1 cellular context compared by ENCODE assay signal in genomic region chr14:92507174-92507768, GRCh38.
TF ChIP-seq lines count a peak whose summit lies in the region.

No MANE protein-coding gene starts in this region.

TF ChIP-seq in HCT116, 20 proteins besides CTCF, POLR2A, EP300 and RAD21 (continued from another document):
- no peak for TF ChIP-seq JUND (IDR thresholded peaks at IDR 0.05)
- no peak for TF ChIP-seq CEBPB (IDR thresholded peaks at IDR 0.05; ENCODE audit: low read depth)
TF ChIP-seq in HCT116: peak in this region for 0.
